8 cellular contexts compared by ENCODE assay signal in genomic region chr14:51547260-51547659, GRCh38.
A peak's percentile ranks its signal among the peaks of the same experiment; 100 is the strongest.
DNase-seq lines count a peak whose midpoint lies in the region; ATAC-seq lines count a peak whose summit lies in the region.

No MANE protein-coding gene starts in this region.

- ATAC-seq in sciatic nerve (peak; percentile 94), GM18519 (IDR thresholded peaks at IDR 0.05; ENCODE audit: low FRiP score, unreplicated experiment) (no peak), HG03442 (IDR thresholded peaks at IDR 0.05; ENCODE audit: unreplicated experiment) (no peak)

- intact Hi-C loops in sciatic nerve (cut with DNase I), result no loop called here

- DNase-seq in GM03348 (ENCODE audit: low spot score) (peak; percentile 80), SW 1271 (lab: John Stamatoyannopoulos, UW) (peak; percentile 95 to 99), glomerular visceral epithelial cell (ENCODE audit: extremely low spot score) (peak; percentile 96), sciatic nerve (ENCODE audit: low spot score) (peak; percentile 62), NCI-H128 (lab: John Stamatoyannopoulos, UW; ENCODE audit: unreplicated experiment) (no peak)
- no peak for DNase-seq in activated effector memory CD4-positive, alpha-beta T cell treated with anti-CD3 and anti-CD28 coated beads, Interleukin-2, amount 50 U/mL, for 16 hours

Comparison
In these comparisons a context has a peak if more than half of its experiments do, and no peak if none do; other contexts are left out.
1. DNase-seq: peak in GM03348 (single experiment), SW 1271 (2 of 2), glomerular visceral epithelial cell (single experiment) and sciatic nerve (single experiment); none in NCI-H128 (single experiment) and activated effector memory CD4-positive, alpha-beta T cell treated with anti-CD3 and anti-CD28 coated beads, Interleukin-2, amount 50 U/mL, for 16 hours (single experiment).